25 cellular contexts compared by ENCODE assay signal in the genomic region with DNA sequence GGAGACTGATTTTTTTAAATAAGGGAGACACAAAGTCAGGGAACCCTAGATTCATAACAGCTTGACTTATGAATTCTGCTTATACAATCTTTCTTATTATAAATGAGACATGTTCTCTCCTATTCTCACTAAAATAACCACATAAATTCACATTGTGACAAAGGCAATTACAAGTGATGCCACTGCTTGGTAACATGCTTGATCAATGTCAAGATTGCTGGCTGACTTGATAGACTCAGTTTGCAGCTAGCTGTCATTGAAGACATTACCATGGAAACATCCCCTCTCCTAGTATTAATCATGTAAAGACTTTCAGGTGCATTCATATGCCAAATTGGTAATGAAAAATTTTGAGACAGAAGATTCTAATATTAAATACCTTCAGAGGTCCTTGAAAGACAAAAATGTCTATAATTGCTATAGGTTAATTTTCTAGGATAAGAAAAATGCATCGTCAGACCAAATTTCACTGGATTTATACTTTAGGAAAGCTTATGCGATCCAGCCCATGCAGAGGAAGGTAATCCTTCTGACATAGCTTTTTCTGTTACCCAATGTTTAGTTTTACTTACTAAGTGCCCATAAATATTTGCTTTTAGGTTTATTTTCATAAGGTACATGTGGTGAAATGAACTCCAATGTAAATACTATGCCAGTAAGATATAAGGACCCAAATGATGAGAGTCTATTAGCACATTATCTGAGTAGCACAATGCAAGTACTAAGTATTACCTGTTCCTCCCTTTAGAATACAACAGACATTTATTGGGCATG.
"Had no signal": no experiment of that assay in that cellular context is flagged by ENCODE, and none has a peak within 500 bp of the region (broad histone marks: within the 10 kb centered on the region; RNA-seq: fewer than 3 reads in every experiment).

No MANE protein-coding gene starts in this region.

- FAIRE-seq: astrocyte, colon had no signal

- H3K27me3 ChIP-seq: brain microvascular endothelial cell, gastrocnemius medialis had no signal

- ATAC-seq: activated CD8-positive, alpha-beta T cell treated with anti-CD3 and anti-CD28 coated beads for 36 hours; activated T-cell treated with anti-CD3 and anti-CD28 coated beads, Interleukin-2, amount 50 U/mL, for 4 hours; activated T-helper 17 cell treated with anti-CD3 and anti-CD28 coated beads, Interleukin-2, amount 50 U/mL, for 72 hours; effector memory CD8-positive, alpha-beta T cell; esophagus mucosa; gastrocnemius medialis; WTC11 had no signal

- H3K4me1 ChIP-seq: gastrocnemius medialis had no signal

- DNase-seq: activated CD4-positive, alpha-beta T cell treated with anti-CD3 and anti-CD28 coated beads for 48 hours; activated CD4-positive, alpha-beta T cell treated with anti-CD3 and anti-CD28 coated beads, Interleukin-2, amount 50 U/mL, for 1 hour; activated CD4-positive, alpha-beta T cell treated with anti-CD3 and anti-CD28 coated beads, Interleukin-2, amount 50 U/mL, for 48 hours; activated CD8-positive, alpha-beta memory T cell treated with anti-CD3 and anti-CD28 coated beads for 24 hours; activated CD8-positive, alpha-beta T cell treated with anti-CD3 and anti-CD28 coated beads for 36 hours; activated effector memory CD4-positive, alpha-beta T cell treated with Interleukin-2 at 50 U/mL for 16 hours; activated gamma-delta T cell treated with Interleukin-2 at 50 U/mL for 16 hours; activated naive CD4-positive, alpha-beta T cell treated with anti-CD3 and anti-CD28 coated beads, Interleukin-2, amount 50 U/mL, for 16 hours; activated naive CD4-positive, alpha-beta T cell treated with Interleukin-2 at 50 U/mL for 16 hours; activated T-cell treated with anti-CD3 and anti-CD28 coated beads, Interleukin-2, amount 50 U/mL, for 4 hours; amniotic stem cell; anterior cingulate cortex; brain microvascular endothelial cell; cortex of kidney; dermis blood vessel endothelial cell; effector CD4-positive, alpha-beta T cell; effector memory CD8-positive, alpha-beta T cell; foreskin fibroblast; gastrocnemius medialis; glutamatergic neuron had no signal

- H3K9me3 ChIP-seq: gastrocnemius medialis had no signal

- H3K27ac ChIP-seq: brain microvascular endothelial cell, gastrocnemius medialis had no signal

- H3K4me3 ChIP-seq: gastrocnemius medialis had no signal
